ENCODE assay signal across 8 cellular contexts in genomic region chr15:99511865-99512632, GRCh38. TPM values are rescaled to one million over a fixed set of nuclear protein-coding genes. Genes with fewer than 3 reads are reported as not detected.
DNase-seq lines count a peak whose midpoint lies in the region; ATAC-seq and TF ChIP-seq lines count a peak whose summit lies in the region.

No MANE protein-coding gene starts in this region.

- H3K36me3 Mint-ChIP-seq in T-helper 17 cell (ENCODE audit: low read depth), result peaks cover 5% of the 10 kb centered on the region
- no peaks in the 10 kb centered on the region for H3K36me3 Mint-ChIP-seq in activated CD4-positive, alpha-beta memory T cell treated with anti-CD3 and anti-CD28 coated beads, Interleukin-2, amount 10 ng/mL, durations not matched to agents 7 days and 5 days (ENCODE audit: low read depth)
- H3K36me3 Mint-ChIP-seq in naive thymus-derived CD4-positive, alpha-beta T cell, result peaks cover 0 to 4% (median 0%) of the 10 kb centered on the region in 5 donors

- peaks cover 7% of the 10 kb centered on the region for H3K4me1 Mint-ChIP-seq in T-helper 17 cell
- peaks cover 17% of the 10 kb centered on the region for H3K4me1 Mint-ChIP-seq in activated CD4-positive, alpha-beta memory T cell treated with anti-CD3 and anti-CD28 coated beads, Interleukin-2, amount 10 ng/mL, durations not matched to agents 7 days and 5 days
- H3K4me1 Mint-ChIP-seq in naive thymus-derived CD4-positive, alpha-beta T cell, result peaks cover 13 to 32% (median 25%) of the 10 kb centered on the region in 7 donors

- no peaks in the 10 kb centered on the region for H3K36me3 ChIP-seq in gastrocnemius medialis
- no peaks in the 10 kb centered on the region for H3K36me3 ChIP-seq in naive thymus-derived CD4-positive, alpha-beta T cell (ENCODE audit: control insufficient read depth in 2 of 3, insufficient read depth in 3 of 3, low read length in 3 of 3)

- H3K27me3 Mint-ChIP-seq in T-helper 17 cell, result peaks cover 13% of the 10 kb centered on the region
- H3K27me3 Mint-ChIP-seq in activated CD4-positive, alpha-beta memory T cell treated with anti-CD3 and anti-CD28 coated beads, Interleukin-2, amount 10 ng/mL, durations not matched to agents 7 days and 5 days, result no peaks in the 10 kb centered on the region
- H3K27me3 Mint-ChIP-seq in naive thymus-derived CD4-positive, alpha-beta T cell, result peaks cover 0 to 4% (median 0%) of the 10 kb centered on the region in 5 donors

- no peaks in the 10 kb centered on the region for H3K9me3 ChIP-seq in T-helper 17 cell (ENCODE audit: control insufficient read depth, low read length, poor library complexity, severe bottlenecking)
- no peaks in the 10 kb centered on the region for H3K9me3 ChIP-seq in gastrocnemius medialis
- H3K9me3 ChIP-seq in naive thymus-derived CD4-positive, alpha-beta T cell (ENCODE audit: control insufficient read depth in 2 of 3, low read length in 3 of 3), result no peaks in the 10 kb centered on the region

- peak overlapping the region; percentile 5 to 39 (median 24) for H3K4me3 ChIP-seq in gastrocnemius medialis
- no peak overlapping the region for H3K4me3 ChIP-seq in naive thymus-derived CD4-positive, alpha-beta T cell (ENCODE audit: low read length)

- H3K4me3 Mint-ChIP-seq in T-helper 17 cell, result no peak overlapping the region
- H3K4me3 Mint-ChIP-seq in activated CD4-positive, alpha-beta memory T cell treated with anti-CD3 and anti-CD28 coated beads, Interleukin-2, amount 10 ng/mL, durations not matched to agents 7 days and 5 days, result no peak overlapping the region
- H3K4me3 Mint-ChIP-seq in naive thymus-derived CD4-positive, alpha-beta T cell, result no peak overlapping the region

- intact Hi-C loops in gastrocnemius medialis (cut with DNase I; ENCODE audit: low total_unique reads), result loop anchor here (1.0 to 5.0 kb wide), 3 partner anchors 53 to 260 kb away; partner anchors contain the start of genes LRRC28 and MEF2A
- intact Hi-C loops in naive thymus-derived CD4-positive, alpha-beta T cell (cut with micrococcal nuclease), result no loop called here

- POLR2A ChIA-PET in activated CD4-positive, alpha-beta memory T cell treated with anti-CD3 and anti-CD28 coated beads, Interleukin-2, amount 10 ng/mL, durations not matched to agents 7 days and 5 days (lab: Charles Lee), result no interaction called here
- POLR2A ChIA-PET in naive thymus-derived CD4-positive, alpha-beta T cell (lab: Charles Lee), result interaction anchor here (1.2 kb wide), 1 partner anchor 36 kb away, joined by 4 read pairs; no protein-coding TSS in a partner anchor

- H3K27me3 ChIP-seq in gastrocnemius medialis, result no peaks in the 10 kb centered on the region
- H3K27me3 ChIP-seq in naive thymus-derived CD4-positive, alpha-beta T cell (ENCODE audit: control insufficient read depth in 2 of 2, insufficient read depth in 2 of 2, low read length in 2 of 2), result no peaks in the 10 kb centered on the region

- H3K27ac ChIP-seq in gastrocnemius medialis, result peak overlapping the region; percentile 91 to 94 (median 92)
- H3K27ac ChIP-seq in naive thymus-derived CD4-positive, alpha-beta T cell (ENCODE audit: low read depth, low read length), result no peak overlapping the region

- in situ Hi-C loops in GM18951 (cut with MboI; ENCODE audit: low sequenced_read_pairs, unreplicated experiment) (no loop called here), gastrocnemius medialis (cut with MboI; ENCODE audit: low sequenced_read_pairs in 4 of 4) (no loop called here)

- peak; percentile 41 for TF ChIP-seq POLR2A in GM18951 (IDR thresholded peaks at IDR 0.05; ENCODE audit: extremely low read depth, insufficient read depth, insufficient read length)
- TF ChIP-seq POLR2A in gastrocnemius medialis (IDR thresholded peaks at IDR 0.05), result peak; percentile 34 to 37

- CTCF ChIA-PET in activated CD4-positive, alpha-beta memory T cell treated with anti-CD3 and anti-CD28 coated beads, Interleukin-2, amount 10 ng/mL, durations not matched to agents 7 days and 5 days (lab: Charles Lee), result interaction anchor here (1.0 kb wide), 1 partner anchor 101 kb away, joined by 3 read pairs; no protein-coding TSS in a partner anchor
- CTCF ChIA-PET in naive thymus-derived CD4-positive, alpha-beta T cell (lab: Charles Lee), result interaction anchor here (0.7 to 1.0 kb wide), 2 partner anchors 26 to 103 kb away, joined by 3 read pairs; no protein-coding TSS in a partner anchor

- no peak overlapping the region for H3K27ac Mint-ChIP-seq in T-helper 17 cell
- H3K27ac Mint-ChIP-seq in activated CD4-positive, alpha-beta memory T cell treated with anti-CD3 and anti-CD28 coated beads, Interleukin-2, amount 10 ng/mL, durations not matched to agents 7 days and 5 days, result no peak overlapping the region
- peak overlapping the region in 1 of 9 donors; percentile 14 for H3K27ac Mint-ChIP-seq in naive thymus-derived CD4-positive, alpha-beta T cell

- peaks cover 44 to 53% of the 10 kb centered on the region in 2 donors for H3K4me1 ChIP-seq in gastrocnemius medialis
- no peaks in the 10 kb centered on the region for H3K4me1 ChIP-seq in naive thymus-derived CD4-positive, alpha-beta T cell (ENCODE audit: control insufficient read depth in 2 of 2, insufficient read depth in 2 of 2, low read length in 2 of 2)

- ATAC-seq in HG02884 (IDR thresholded peaks at IDR 0.05; ENCODE audit: unreplicated experiment) (peak; percentile 56), T-helper 17 cell (peak; percentile 45), gastrocnemius medialis (peak; percentile 72 to 79)
- ATAC-seq in naive thymus-derived CD4-positive, alpha-beta T cell, result no peak

- TF ChIP-seq CTCF in gastrocnemius medialis (IDR thresholded peaks at IDR 0.05 in 4 of 5, conservative IDR thresholded peaks at IDR 0.05 in 1 of 5), result no peak

- no peaks in the 10 kb centered on the region for H3K9me3 Mint-ChIP-seq in activated CD4-positive, alpha-beta memory T cell treated with anti-CD3 and anti-CD28 coated beads, Interleukin-2, amount 10 ng/mL, durations not matched to agents 7 days and 5 days
- peaks cover 0 to 8% (median 0%) of the 10 kb centered on the region in 11 donors for H3K9me3 Mint-ChIP-seq in naive thymus-derived CD4-positive, alpha-beta T cell

- DNase-seq in T-helper 17 cell (no peak), gastrocnemius medialis (peak; percentile 81 to 95), A172 (ENCODE audit: low spot score) (no peak), KG1 (lab: John Stamatoyannopoulos, UW) (no peak)
- no peak for DNase-seq in activated CD4-positive, alpha-beta memory T cell treated with anti-CD3 and anti-CD28 coated beads, Interleukin-2, amount 10 ng/mL, durations not matched to agents 7 days and 5 days
- no peak for DNase-seq in naive thymus-derived CD4-positive, alpha-beta T cell

RNA-seq across cellular contexts. Expression of gene MEF2A, which starts 53.7 kb away (rescaled TPM):
- total RNA-seq in T-helper 17 cell, result 10 to 100 TPM; 22.9 to 24.2 TPM
- total RNA-seq in gastrocnemius medialis, result 100 to 1,000 TPM in 2 of 4 donors, 10 to 100 TPM in 2; 66.9 to 128 (median 107) TPM
- 10 to 100 TPM; 24.6 to 24.8 TPM for total RNA-seq in activated CD4-positive, alpha-beta memory T cell treated with anti-CD3 and anti-CD28 coated beads, Interleukin-2, amount 10 ng/mL, durations not matched to agents 7 days and 5 days
- total RNA-seq in A172 (2014; rRNA removed; shearing (Covaris generic)), result 49.6 and 76.3 TPM in 2 replicates
- total RNA-seq in naive thymus-derived CD4-positive, alpha-beta T cell, result 10 to 100 TPM; 24.2 to 42.8 (median 38.5) TPM
- 10 to 100 TPM; 17.2 to 21.8 TPM for polyA plus RNA-seq in naive thymus-derived CD4-positive, alpha-beta T cell

Comparison
In these comparisons a context has a peak if more than half of its experiments do, and no peak if none do; other contexts are left out.
1. DNase-seq: peak in gastrocnemius medialis (2 of 2); none in T-helper 17 cell (0 of 3), activated CD4-positive, alpha-beta memory T cell treated with anti-CD3 and anti-CD28 coated beads, Interleukin-2, amount 10 ng/mL, durations not matched to agents 7 days and 5 days (single experiment), A172 (single experiment), KG1 (single experiment) and naive thymus-derived CD4-positive, alpha-beta T cell (0 of 9).